ENCODE assay signal across 26 cellular contexts in the genomic region with DNA sequence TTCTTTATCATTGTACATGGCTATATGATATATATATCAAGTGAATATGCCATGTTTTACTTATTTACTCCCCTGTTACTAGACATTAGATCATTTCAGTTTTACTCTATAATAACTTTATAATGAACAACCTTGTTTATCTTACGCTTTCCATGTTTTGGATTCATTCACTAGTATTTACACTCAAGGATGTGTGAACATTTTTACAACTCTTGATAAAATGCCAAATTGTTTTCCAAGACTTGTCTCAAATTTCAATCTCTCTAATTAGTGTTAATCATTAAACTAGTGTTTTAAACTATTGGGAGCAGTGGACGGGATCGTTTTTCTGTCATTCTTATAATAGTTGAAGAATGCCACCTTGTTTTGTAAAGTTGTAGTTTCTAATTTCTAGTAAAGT. TPM values are rescaled to one million over a fixed set of nuclear protein-coding genes. Genes with fewer than 3 reads are reported as not detected.
A peak's percentile ranks its signal among the peaks of the same experiment; 100 is the strongest.
DNase-seq lines count a peak whose midpoint lies in the region; ATAC-seq, FAIRE-seq and TF ChIP-seq lines count a peak whose summit lies in the region.
"Had no signal": no experiment of that assay in that cellular context is flagged by ENCODE, and none has a peak within 500 bp of the region (broad histone marks: within the 10 kb centered on the region; RNA-seq: fewer than 3 reads in every experiment).

No MANE protein-coding gene starts in this region.

- TF ChIP-seq CTCF in pancreas (IDR thresholded peaks at IDR 0.05) = no peak

- intact Hi-C loops in pancreas (cut with DNase I) = no loop called here

- H3K4me1 ChIP-seq in pancreas (peaks cover 6 to 20% (median 20%) of the 10 kb centered on the region in 3 donors), HAP-1 (peaks cover 5% of the 10 kb centered on the region; the same call in 1 of the 2 replicates)
- H3K4me1 ChIP-seq: SJCRH30 had no signal

- in situ Hi-C loops in HAP-1 (cut with MboI; ENCODE audit: low sequenced_read_pairs) = no loop called here

- H3K27me3 ChIP-seq in pancreas (no peaks in the 10 kb centered on the region), HAP-1 (ENCODE audit: low read depth) (no peaks in the 10 kb centered on the region)
- H3K27me3 ChIP-seq: BLaER1, MG63, SJCRH30 had no signal

- H3K9me3 ChIP-seq in pancreas (no peaks in the 10 kb centered on the region), HAP-1 (no peaks in the 10 kb centered on the region)
- H3K9me3 ChIP-seq: BLaER1, MG63, SJCRH30 had no signal

- no peak overlapping the region for H3K27ac ChIP-seq in pancreas
- H3K27ac ChIP-seq: BLaER1, PC-9, SJCRH30 had no signal

- DNase-seq in LoVo (ENCODE audit: low spot score) (peak; percentile 4), frontal cortex (ENCODE audit: low spot score in 2 of 2) (no peak), pancreas (no peak), HAP-1 (ENCODE audit: low spot score in 2 of 2) (no peak), NOMO-1 treated with dmso at 0.1 percent for 144 hours (lab: John Stamatoyannopoulos, UW; ENCODE audit: unreplicated experiment) (no peak), NCI-H524 (lab: John Stamatoyannopoulos, UW) (no peak)
- no peak for DNase-seq in activated effector memory CD4-positive, alpha-beta T cell treated with Interleukin-2 at 50 U/mL for 16 hours
- DNase-seq: CD4-positive, CD25-positive, alpha-beta regulatory T cell; DMS153; Kasumi-1; MG63; NCI-H1694; NCI-H2171 treated with DMSO at 0.1 percent for 48 hours; NCI-H345; NCI-H510A treated with DMSO at 0.1 percent for 48 hours; NCI-H774; PC-9; SJCRH30 had no signal

- 14 to 15% methylated on average over 3 of the region's 3 CpGs for WGBS in pancreas, 2 donors

- FAIRE-seq in G401.6 (lab: Jason Lieb, UNC) (peak; percentile 79), frontal cortex (lab: Jason Lieb, UNC) (peak; percentile 17), pancreas (lab: Jason Lieb, UNC) (peak; percentile 83)
- FAIRE-seq: H54, HTR-8/SVneo, K562 had no signal

- peak in 1 of 4 donors; percentile 40 for ATAC-seq in pancreas
- ATAC-seq: K562, Right ventricle myocardium inferior, SK-N-SH treated with all-trans-retinoic acid at 6 μM for 48 hours had no signal

- H3K36me3 ChIP-seq in pancreas = no peaks in the 10 kb centered on the region
- no peaks in the 10 kb centered on the region for H3K36me3 ChIP-seq in HAP-1 (replicated peaks)
- H3K36me3 ChIP-seq: BLaER1, MG63, SJCRH30 had no signal

- no peak overlapping the region for H3K4me3 ChIP-seq in pancreas
- H3K4me3 ChIP-seq in HAP-1 = no peak overlapping the region
- H3K4me3 ChIP-seq: BLaER1, K562, MG63, PC-9, SJCRH30 had no signal

RNA-seq across cellular contexts. Expression of a gene that starts 51.5 kb away (rescaled TPM):
- 0.82 TPM for total RNA-seq in frontal cortex
- 10 to 100 TPM in 5 of 6 donors, 1 to 10 TPM in 1; 9.9 to 34.5 (median 15.2) TPM for total RNA-seq in pancreas
- 1 to 10 TPM; 5.6 to 8.4 TPM for polyA plus RNA-seq in pancreas
- total RNA-seq: A172; CD4-positive, CD25-positive, alpha-beta regulatory T cell had no signal
- polyA plus RNA-seq: CD4-positive, CD25-positive, alpha-beta regulatory T cell; K562 had no signal
